Comparison of ENCODE assay signal across 1 cellular context in genomic region chr6:106279179-106279578, GRCh38.
TF ChIP-seq lines count a peak whose summit lies in the region.

No MANE protein-coding gene starts in this region.

TF ChIP-seq in SK-N-SH treated with all-trans-retinoic acid at 6 μM for 48 hours, 23 proteins besides CTCF, POLR2A, EP300 and RAD21 (continued from another document):
- TF ChIP-seq, protein P1, sequence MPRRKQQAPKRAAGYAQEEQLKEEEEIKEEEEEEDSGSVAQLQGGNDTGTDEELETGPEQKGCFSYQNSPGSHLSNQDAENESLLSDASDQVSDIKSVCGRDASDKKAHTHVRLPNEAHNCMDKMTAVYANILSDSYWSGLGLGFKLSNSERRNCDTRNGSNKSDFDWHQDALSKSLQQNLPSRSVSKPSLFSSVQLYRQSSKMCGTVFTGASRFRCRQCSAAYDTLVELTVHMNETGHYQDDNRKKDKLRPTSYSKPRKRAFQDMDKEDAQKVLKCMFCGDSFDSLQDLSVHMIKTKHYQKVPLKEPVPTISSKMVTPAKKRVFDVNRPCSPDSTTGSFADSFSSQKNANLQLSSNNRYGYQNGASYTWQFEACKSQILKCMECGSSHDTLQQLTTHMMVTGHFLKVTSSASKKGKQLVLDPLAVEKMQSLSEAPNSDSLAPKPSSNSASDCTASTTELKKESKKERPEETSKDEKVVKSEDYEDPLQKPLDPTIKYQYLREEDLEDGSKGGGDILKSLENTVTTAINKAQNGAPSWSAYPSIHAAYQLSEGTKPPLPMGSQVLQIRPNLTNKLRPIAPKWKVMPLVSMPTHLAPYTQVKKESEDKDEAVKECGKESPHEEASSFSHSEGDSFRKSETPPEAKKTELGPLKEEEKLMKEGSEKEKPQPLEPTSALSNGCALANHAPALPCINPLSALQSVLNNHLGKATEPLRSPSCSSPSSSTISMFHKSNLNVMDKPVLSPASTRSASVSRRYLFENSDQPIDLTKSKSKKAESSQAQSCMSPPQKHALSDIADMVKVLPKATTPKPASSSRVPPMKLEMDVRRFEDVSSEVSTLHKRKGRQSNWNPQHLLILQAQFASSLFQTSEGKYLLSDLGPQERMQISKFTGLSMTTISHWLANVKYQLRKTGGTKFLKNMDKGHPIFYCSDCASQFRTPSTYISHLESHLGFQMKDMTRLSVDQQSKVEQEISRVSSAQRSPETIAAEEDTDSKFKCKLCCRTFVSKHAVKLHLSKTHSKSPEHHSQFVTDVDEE (CRISPR knock-in tag; IDR thresholded peaks at IDR 0.05) = no peak
- TF ChIP-seq CSDC2 (CRISPR knock-in tag; IDR thresholded peaks at IDR 0.05) (no peak), TCF4 (CRISPR knock-in tag; IDR thresholded peaks at IDR 0.05; ENCODE audit: borderline replicate concordance) (no peak)
